ENCODE assay signal across 1 cellular context in the genomic region with DNA sequence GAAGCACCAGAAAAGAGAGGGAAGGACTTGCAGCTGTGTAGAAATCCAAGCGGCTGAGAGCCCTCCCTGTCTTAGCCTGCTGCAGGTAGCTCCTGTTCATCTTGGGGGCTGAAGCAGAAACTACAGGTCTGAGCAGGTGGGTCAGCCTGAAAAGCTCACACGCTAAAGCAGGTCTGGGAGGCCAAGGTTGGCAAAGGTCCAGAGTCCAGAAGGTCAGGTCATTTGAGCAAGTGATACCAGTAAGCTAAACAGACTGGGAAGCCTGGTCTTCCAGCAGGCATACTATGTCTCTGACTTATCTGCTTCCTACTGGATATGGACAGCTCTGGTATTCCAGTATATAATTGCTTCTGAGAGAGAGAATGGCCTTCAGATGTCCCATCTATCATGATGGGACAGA.
TF ChIP-seq lines count a peak whose summit lies in the region.

No MANE protein-coding gene starts in this region.

TF ChIP-seq in A549, 52 proteins besides CTCF, POLR2A, EP300 and RAD21 (continued from another document):
- TF ChIP-seq MYC (IDR thresholded peaks at IDR 0.05; ENCODE audit: borderline replicate concordance, low read length): no peak
- TF ChIP-seq HOXB5 (CRISPR knock-in tag; IDR thresholded peaks at IDR 0.05): no peak
TF ChIP-seq in A549: peak in this region for 0.
